In genomic region chr1:39411526-39411925, GRCh38 we compare ENCODE assay signal across 8 cellular contexts.
DNase-seq lines count a peak whose midpoint lies in the region; ATAC-seq and TF ChIP-seq lines count a peak whose summit lies in the region.

No MANE protein-coding gene starts in this region.

- in situ Hi-C loops in GM13977 (cut with MboI; ENCODE audit: low pct_unique_long_range_greater_than_20kb, low sequenced_read_pairs, unreplicated experiment) (no loop called here), ACHN (cut with HindIII; ENCODE audit: low pct_ligation_motif_present, low pct_unique_long_range_greater_than_20kb, low sequenced_read_pairs) (no loop called here)

- DNase-seq in CD4-positive, alpha-beta memory T cell, result no peak
- DNase-seq in RWPE2 (ENCODE audit: low spot score) (no peak), fibroblast of the aortic adventitia (ENCODE audit: low read depth) (no peak), retinal pigment epithelial cell (ENCODE audit: low read depth) (no peak), GM13977 (ENCODE audit: low spot score) (no peak), NCI-H748 (lab: John Stamatoyannopoulos, UW; ENCODE audit: unreplicated experiment) (no peak), ACHN (no peak), DMS79 treated with DMSO at 0.1 percent for 48 hours (lab: John Stamatoyannopoulos, UW) (no peak)

- no peak overlapping the region for H3K27ac ChIP-seq in CD4-positive, alpha-beta memory T cell (ENCODE audit: low read depth, low read length)
- peak overlapping the region; percentile 67 for H3K27ac ChIP-seq in RWPE2 (ENCODE audit: poor library complexity, severe bottlenecking)

- peaks cover 41% of the 10 kb centered on the region for H3K4me1 ChIP-seq in CD4-positive, alpha-beta memory T cell (ENCODE audit: insufficient read depth, low read length)
- H3K4me1 ChIP-seq in RWPE2 (ENCODE audit: insufficient read depth, poor library complexity, severe bottlenecking), result peaks cover 42% of the 10 kb centered on the region

- POLR2A ChIA-PET in CD4-positive, alpha-beta memory T cell (lab: Charles Lee; ENCODE audit: partially characterized antibody), result interaction anchor here (1.0 to 2.2 kb wide), 5 partner anchors 12 to 33 kb away, joined by 3 to 12 read pairs (median 3); no protein-coding TSS in a partner anchor

- no peak for TF ChIP-seq CTCF in RWPE2 (IDR thresholded peaks at IDR 0.05; ENCODE audit: poor library complexity, severe bottlenecking)
- TF ChIP-seq CTCF in fibroblast of the aortic adventitia (IDR thresholded peaks at IDR 0.05; ENCODE audit: insufficient read depth, low read length), result no peak
- TF ChIP-seq CTCF in retinal pigment epithelial cell (conservative IDR thresholded peaks at IDR 0.05; ENCODE audit: low read depth, low read length), result no peak
- no peak for TF ChIP-seq CTCF in GM13977 (IDR thresholded peaks at IDR 0.05; ENCODE audit: extremely low read depth, insufficient read depth, missing control alignments)

- H3K9me3 ChIP-seq in CD4-positive, alpha-beta memory T cell (ENCODE audit: control insufficient read depth in 1 of 2, low read length in 2 of 2), result no peaks in the 10 kb centered on the region
- H3K9me3 ChIP-seq in RWPE2 (ENCODE audit: severe bottlenecking), result no peaks in the 10 kb centered on the region

- no peaks in the 10 kb centered on the region for H3K9me3 Mint-ChIP-seq in CD4-positive, alpha-beta memory T cell

- ATAC-seq in RWPE2 (ENCODE audit: low read depth), result no peak

- no peaks in the 10 kb centered on the region for H3K27me3 ChIP-seq in CD4-positive, alpha-beta memory T cell (ENCODE audit: insufficient read depth, low read length)
- H3K27me3 ChIP-seq in RWPE2 (ENCODE audit: insufficient read depth, poor library complexity, severe bottlenecking), result no peaks in the 10 kb centered on the region

- CTCF ChIA-PET in CD4-positive, alpha-beta memory T cell (lab: Charles Lee; ENCODE audit: partially characterized antibody), result interaction anchor here (0.8 to 4.3 kb wide), 21 partner anchors 8 to 313 kb away, joined by 3 to 61 read pairs (median 7); no protein-coding TSS in a partner anchor

- H3K4me1 Mint-ChIP-seq in CD4-positive, alpha-beta memory T cell, result peaks cover 36 to 71% (median 57%) of the 10 kb centered on the region in 4 donors

- no peak overlapping the region for H3K4me3 Mint-ChIP-seq in CD4-positive, alpha-beta memory T cell

- no peak overlapping the region for H3K4me3 ChIP-seq in CD4-positive, alpha-beta memory T cell (ENCODE audit: low read length in 2 of 2)
- H3K4me3 ChIP-seq in RWPE2 (ENCODE audit: severe bottlenecking) (peak overlapping the region; percentile 1), fibroblast of the aortic adventitia (ENCODE audit: low read depth, low read length) (peak overlapping the region; percentile 75), retinal pigment epithelial cell (ENCODE audit: low read length) (peak overlapping the region; percentile 67)

- H3K27ac Mint-ChIP-seq in CD4-positive, alpha-beta memory T cell, result peak overlapping the region in 4 of 7 donors; percentile 41 to 70 (median 55)

- intact Hi-C loops in CD4-positive, alpha-beta memory T cell (cut with micrococcal nuclease), result loop anchor here (1.0 to 10.0 kb wide), 3 partner anchors 47 to 313 kb away; no protein-coding TSS in a partner anchor

- no peaks in the 10 kb centered on the region for H3K27me3 Mint-ChIP-seq in CD4-positive, alpha-beta memory T cell

- H3K36me3 Mint-ChIP-seq in CD4-positive, alpha-beta memory T cell, result peaks cover 6 to 31% of the 10 kb centered on the region in 2 donors

- H3K36me3 ChIP-seq in CD4-positive, alpha-beta memory T cell (ENCODE audit: insufficient read depth, low read length), result peaks cover 7% of the 10 kb centered on the region
- H3K36me3 ChIP-seq in RWPE2 (ENCODE audit: low read depth), result peaks cover 36% of the 10 kb centered on the region

Comparison
In these comparisons a context has a peak if more than half of its experiments do, and no peak if none do; other contexts are left out.
1. H3K4me3 ChIP-seq: peak in RWPE2 (single experiment), fibroblast of the aortic adventitia (single experiment) and retinal pigment epithelial cell (single experiment); none in CD4-positive, alpha-beta memory T cell (0 of 2).